Comparison of ENCODE assay signal across 1 cellular context in the genomic region with DNA sequence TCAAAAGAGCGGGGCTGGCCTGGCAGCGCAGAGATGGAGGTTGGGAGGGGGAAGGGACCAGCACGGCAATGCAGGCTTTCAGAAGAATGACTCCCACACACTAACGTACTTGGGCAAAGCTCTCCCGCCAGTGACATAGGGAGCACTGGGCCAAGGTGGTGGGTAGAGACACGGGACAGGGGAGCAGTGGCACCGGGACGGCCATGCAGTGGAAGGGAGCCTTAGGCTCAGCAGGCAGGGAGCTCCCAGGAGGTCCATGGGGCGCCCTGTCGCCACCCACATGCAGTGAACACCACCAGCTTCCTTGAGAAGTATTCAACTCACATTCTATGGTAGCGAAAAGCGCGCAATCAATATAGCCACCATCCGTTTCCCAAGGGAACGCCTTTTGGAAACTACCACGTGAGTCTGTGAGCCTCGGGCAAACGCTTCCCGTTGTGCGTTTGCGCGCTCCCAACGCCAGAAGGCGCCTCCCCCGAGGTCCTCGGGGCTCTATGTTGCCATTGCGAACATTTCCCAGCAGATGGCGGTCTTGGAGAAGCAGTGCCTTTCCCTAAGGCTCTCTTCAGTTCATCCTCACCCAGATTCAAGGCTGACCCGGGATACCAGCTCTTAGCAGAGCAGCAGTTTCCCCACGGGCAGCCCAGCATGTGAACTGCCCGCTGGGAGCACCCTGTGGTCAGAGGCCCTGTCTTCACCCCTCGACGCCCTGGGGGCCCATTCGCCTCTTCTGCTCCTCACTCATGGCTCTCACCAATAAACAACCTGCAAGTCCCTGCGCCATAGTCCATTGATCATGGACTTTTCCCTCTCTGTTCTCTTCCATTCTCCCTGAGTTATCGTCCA.
TF ChIP-seq lines count a peak whose summit lies in the region.

No MANE protein-coding gene starts in this region.

TF ChIP-seq in HepG2, 621 proteins besides CTCF, POLR2A, EP300 and RAD21 (continued from another document and continues in another):
- TF ChIP-seq, protein P1, sequence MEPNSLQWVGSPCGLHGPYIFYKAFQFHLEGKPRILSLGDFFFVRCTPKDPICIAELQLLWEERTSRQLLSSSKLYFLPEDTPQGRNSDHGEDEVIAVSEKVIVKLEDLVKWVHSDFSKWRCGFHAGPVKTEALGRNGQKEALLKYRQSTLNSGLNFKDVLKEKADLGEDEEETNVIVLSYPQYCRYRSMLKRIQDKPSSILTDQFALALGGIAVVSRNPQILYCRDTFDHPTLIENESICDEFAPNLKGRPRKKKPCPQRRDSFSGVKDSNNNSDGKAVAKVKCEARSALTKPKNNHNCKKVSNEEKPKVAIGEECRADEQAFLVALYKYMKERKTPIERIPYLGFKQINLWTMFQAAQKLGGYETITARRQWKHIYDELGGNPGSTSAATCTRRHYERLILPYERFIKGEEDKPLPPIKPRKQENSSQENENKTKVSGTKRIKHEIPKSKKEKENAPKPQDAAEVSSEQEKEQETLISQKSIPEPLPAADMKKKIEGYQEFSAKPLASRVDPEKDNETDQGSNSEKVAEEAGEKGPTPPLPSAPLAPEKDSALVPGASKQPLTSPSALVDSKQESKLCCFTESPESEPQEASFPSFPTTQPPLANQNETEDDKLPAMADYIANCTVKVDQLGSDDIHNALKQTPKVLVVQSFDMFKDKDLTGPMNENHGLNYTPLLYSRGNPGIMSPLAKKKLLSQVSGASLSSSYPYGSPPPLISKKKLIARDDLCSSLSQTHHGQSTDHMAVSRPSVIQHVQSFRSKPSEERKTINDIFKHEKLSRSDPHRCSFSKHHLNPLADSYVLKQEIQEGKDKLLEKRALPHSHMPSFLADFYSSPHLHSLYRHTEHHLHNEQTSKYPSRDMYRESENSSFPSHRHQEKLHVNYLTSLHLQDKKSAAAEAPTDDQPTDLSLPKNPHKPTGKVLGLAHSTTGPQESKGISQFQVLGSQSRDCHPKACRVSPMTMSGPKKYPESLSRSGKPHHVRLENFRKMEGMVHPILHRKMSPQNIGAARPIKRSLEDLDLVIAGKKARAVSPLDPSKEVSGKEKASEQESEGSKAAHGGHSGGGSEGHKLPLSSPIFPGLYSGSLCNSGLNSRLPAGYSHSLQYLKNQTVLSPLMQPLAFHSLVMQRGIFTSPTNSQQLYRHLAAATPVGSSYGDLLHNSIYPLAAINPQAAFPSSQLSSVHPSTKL (CRISPR knock-in tag; IDR thresholded peaks at IDR 0.05), result 0 out of 2 replicates have a peak, but pooled peaks have one; percentile 28
- TF ChIP-seq ZNF616 (CRISPR knock-in tag; IDR thresholded peaks at IDR 0.05; ENCODE audit: low read depth) (0 out of 2 replicates have a peak, but pooled peaks have one; percentile 15), GZF1 (CRISPR knock-in tag; IDR thresholded peaks at IDR 0.05) (no peak), NCOA2 (CRISPR knock-in tag; IDR thresholded peaks at IDR 0.05) (peak; percentile 31; the same call in 1 of the 2 replicates), ETV5 (CRISPR knock-in tag; IDR thresholded peaks at IDR 0.05; ENCODE audit: borderline replicate concordance) (0 out of 2 replicates have a peak, but pooled peaks have one; percentile 17), KLF6 (CRISPR knock-in tag; IDR thresholded peaks at IDR 0.05) (0 out of 2 replicates have a peak, but pooled peaks have one; percentile 39), ZKSCAN8 (CRISPR knock-in tag; IDR thresholded peaks at IDR 0.05; ENCODE audit: borderline replicate concordance) (0 out of 2 replicates have a peak, but pooled peaks have one; percentile 26), THYN1 (CRISPR knock-in tag; IDR thresholded peaks at IDR 0.05; ENCODE audit: borderline replicate concordance, low read depth) (no peak), SP4 (CRISPR knock-in tag; IDR thresholded peaks at IDR 0.05) (peak; percentile 32; the same call in 1 of the 2 replicates), FOXA3 (CRISPR knock-in tag; IDR thresholded peaks at IDR 0.05) (peak; percentile 53), SOX13 (IDR thresholded peaks at IDR 0.05) (no peak), SOX13 (CRISPR knock-in tag; conservative IDR thresholded peaks at IDR 0.05 in 1 of 2, IDR thresholded peaks at IDR 0.05 in 1 of 2) (0 out of 4 replicates have a peak, but pooled peaks of 1 of the 2 experiments have one; percentile 12), HCFC1 (IDR thresholded peaks at IDR 0.05; ENCODE audit: low read depth, low read length) (no peak), PPARG (CRISPR knock-in tag; conservative IDR thresholded peaks at IDR 0.05) (0 out of 2 replicates have a peak, but pooled peaks have one; percentile 21), MIER3 (CRISPR knock-in tag; IDR thresholded peaks at IDR 0.05; ENCODE audit: borderline replicate concordance) (peak; percentile 33; the same call in 1 of the 2 replicates), NONO (IDR thresholded peaks at IDR 0.05) (no peak), NONO (CRISPR knock-in tag; conservative IDR thresholded peaks at IDR 0.05) (peak; percentile 27; the same call in 1 of the 2 replicates), GATAD2A (CRISPR knock-in tag; IDR thresholded peaks at IDR 0.05) (peak; percentile 58), ZSCAN9 (CRISPR knock-in tag; IDR thresholded peaks at IDR 0.05; ENCODE audit: borderline replicate concordance) (0 out of 2 replicates have a peak, but pooled peaks have one; percentile 54), ZNF230 (CRISPR knock-in tag; IDR thresholded peaks at IDR 0.05) (peak; percentile 37; the same call in 1 of the 2 replicates), MTA1 (CRISPR knock-in tag; IDR thresholded peaks at IDR 0.05; ENCODE audit: borderline replicate concordance) (0 out of 2 replicates have a peak, but pooled peaks have one; percentile 22), RXRA (CRISPR knock-in tag; IDR thresholded peaks at IDR 0.05) (peak; percentile 52; the same call in 1 of the 2 replicates), ZNF337 (CRISPR knock-in tag; IDR thresholded peaks at IDR 0.05; ENCODE audit: borderline replicate concordance, low read depth) (no peak), ZFX (CRISPR knock-in tag; IDR thresholded peaks at IDR 0.05; ENCODE audit: low read depth) (no peak), KDM2A (CRISPR knock-in tag; IDR thresholded peaks at IDR 0.05; ENCODE audit: borderline replicate concordance, low read depth) (peak; percentile 71), ZBTB38 (CRISPR knock-in tag; IDR thresholded peaks at IDR 0.05) (peak; percentile 46; the same call in 1 of the 2 replicates), MAZ (IDR thresholded peaks at IDR 0.05; ENCODE audit: borderline replicate concordance, low read depth, low read length) (no peak), MAZ (CRISPR knock-in tag; IDR thresholded peaks at IDR 0.05; ENCODE audit: low read depth) (peak; percentile 26; the same call in 1 of the 2 replicates), CBX5 (CRISPR knock-in tag; IDR thresholded peaks at IDR 0.05; ENCODE audit: borderline replicate concordance) (peak; percentile 78; the same call in 1 of the 2 replicates), AGO2 (optimal IDR thresholded peaks at IDR 0.05; ENCODE audit: low read depth, low read length) (no peak), GABPA (IDR thresholded peaks at IDR 0.05; ENCODE audit: low read depth, low read length) (no peak), GABPA (CRISPR knock-in tag; IDR thresholded peaks at IDR 0.05; ENCODE audit: low read depth) (no peak), SP1 (IDR thresholded peaks at IDR 0.05) (no peak), SP1 (CRISPR knock-in tag; IDR thresholded peaks at IDR 0.05) (peak; percentile 30; the same call in 1 of the 2 replicates), ZMAT3 (CRISPR knock-in tag; conservative IDR thresholded peaks at IDR 0.05) (no peak), KDM4B (CRISPR knock-in tag; IDR thresholded peaks at IDR 0.05) (no peak), JUND (CRISPR knock-in tag; IDR thresholded peaks at IDR 0.05) (no peak), ZNF12 (CRISPR knock-in tag; IDR thresholded peaks at IDR 0.05) (peak; percentile 25; the same call in 1 of the 2 replicates)
- TF ChIP-seq, protein P2, sequence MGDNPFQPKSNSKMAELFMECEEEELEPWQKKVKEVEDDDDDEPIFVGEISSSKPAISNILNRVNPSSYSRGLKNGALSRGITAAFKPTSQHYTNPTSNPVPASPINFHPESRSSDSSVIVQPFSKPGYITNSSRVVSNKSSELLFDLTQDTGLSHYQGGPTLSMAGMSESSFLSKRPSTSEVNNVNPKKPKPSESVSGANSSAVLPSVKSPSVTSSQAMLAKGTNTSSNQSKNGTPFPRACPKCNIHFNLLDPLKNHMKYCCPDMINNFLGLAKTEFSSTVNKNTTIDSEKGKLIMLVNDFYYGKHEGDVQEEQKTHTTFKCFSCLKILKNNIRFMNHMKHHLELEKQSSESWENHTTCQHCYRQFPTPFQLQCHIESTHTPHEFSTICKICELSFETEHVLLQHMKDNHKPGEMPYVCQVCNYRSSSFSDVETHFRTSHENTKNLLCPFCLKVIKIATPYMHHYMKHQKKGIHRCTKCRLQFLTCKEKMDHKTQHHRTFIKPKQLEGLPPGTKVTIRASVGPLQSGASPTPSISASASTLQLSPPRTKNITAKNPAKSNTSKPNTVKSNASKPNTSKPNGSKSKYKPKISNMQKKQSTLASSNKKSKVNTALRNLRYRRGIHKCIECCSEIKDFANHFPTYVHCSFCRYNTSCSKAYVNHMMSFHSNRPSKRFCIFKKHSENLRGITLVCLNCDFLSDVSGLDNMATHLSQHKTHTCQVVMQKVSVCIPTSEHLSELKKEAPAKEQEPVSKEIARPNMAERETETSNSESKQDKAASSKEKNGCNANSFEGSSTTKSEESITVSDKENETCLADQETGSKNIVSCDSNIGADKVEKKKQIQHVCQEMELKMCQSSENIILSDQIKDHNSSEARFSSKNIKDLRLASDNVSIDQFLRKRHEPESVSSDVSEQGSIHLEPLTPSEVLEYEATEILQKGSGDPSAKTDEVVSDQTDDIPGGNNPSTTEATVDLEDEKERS (CRISPR knock-in tag; IDR thresholded peaks at IDR 0.05), result 0 out of 2 replicates have a peak, but pooled peaks have one; percentile 40
- TF ChIP-seq, protein P3, sequence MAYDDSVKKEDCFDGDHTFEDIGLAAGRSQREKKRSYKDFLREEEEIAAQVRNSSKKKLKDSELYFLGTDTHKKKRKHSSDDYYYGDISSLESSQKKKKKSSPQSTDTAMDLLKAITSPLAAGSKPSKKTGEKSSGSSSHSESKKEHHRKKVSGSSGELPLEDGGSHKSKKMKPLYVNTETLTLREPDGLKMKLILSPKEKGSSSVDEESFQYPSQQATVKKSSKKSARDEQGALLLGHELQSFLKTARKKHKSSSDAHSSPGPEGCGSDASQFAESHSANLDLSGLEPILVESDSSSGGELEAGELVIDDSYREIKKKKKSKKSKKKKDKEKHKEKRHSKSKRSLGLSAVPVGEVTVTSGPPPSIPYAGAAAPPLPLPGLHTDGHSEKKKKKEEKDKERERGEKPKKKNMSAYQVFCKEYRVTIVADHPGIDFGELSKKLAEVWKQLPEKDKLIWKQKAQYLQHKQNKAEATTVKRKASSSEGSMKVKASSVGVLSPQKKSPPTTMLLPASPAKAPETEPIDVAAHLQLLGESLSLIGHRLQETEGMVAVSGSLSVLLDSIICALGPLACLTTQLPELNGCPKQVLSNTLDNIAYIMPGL (CRISPR knock-in tag; IDR thresholded peaks at IDR 0.05; ENCODE audit: borderline replicate concordance in 1 of 2, low read depth in 1 of 2), result peak; percentile 75 to 92
- TF ChIP-seq, protein P4, sequence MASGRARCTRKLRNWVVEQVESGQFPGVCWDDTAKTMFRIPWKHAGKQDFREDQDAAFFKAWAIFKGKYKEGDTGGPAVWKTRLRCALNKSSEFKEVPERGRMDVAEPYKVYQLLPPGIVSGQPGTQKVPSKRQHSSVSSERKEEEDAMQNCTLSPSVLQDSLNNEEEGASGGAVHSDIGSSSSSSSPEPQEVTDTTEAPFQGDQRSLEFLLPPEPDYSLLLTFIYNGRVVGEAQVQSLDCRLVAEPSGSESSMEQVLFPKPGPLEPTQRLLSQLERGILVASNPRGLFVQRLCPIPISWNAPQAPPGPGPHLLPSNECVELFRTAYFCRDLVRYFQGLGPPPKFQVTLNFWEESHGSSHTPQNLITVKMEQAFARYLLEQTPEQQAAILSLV (CRISPR knock-in tag; IDR thresholded peaks at IDR 0.05; ENCODE audit: borderline replicate concordance), result peak; percentile 78; the same call in 1 of the 2 replicates
- TF ChIP-seq, protein P5, sequence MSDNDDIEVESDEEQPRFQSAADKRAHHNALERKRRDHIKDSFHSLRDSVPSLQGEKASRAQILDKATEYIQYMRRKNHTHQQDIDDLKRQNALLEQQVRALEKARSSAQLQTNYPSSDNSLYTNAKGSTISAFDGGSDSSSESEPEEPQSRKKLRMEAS (IDR thresholded peaks at IDR 0.05), result peak; percentile 79
- TF ChIP-seq, protein P6, sequence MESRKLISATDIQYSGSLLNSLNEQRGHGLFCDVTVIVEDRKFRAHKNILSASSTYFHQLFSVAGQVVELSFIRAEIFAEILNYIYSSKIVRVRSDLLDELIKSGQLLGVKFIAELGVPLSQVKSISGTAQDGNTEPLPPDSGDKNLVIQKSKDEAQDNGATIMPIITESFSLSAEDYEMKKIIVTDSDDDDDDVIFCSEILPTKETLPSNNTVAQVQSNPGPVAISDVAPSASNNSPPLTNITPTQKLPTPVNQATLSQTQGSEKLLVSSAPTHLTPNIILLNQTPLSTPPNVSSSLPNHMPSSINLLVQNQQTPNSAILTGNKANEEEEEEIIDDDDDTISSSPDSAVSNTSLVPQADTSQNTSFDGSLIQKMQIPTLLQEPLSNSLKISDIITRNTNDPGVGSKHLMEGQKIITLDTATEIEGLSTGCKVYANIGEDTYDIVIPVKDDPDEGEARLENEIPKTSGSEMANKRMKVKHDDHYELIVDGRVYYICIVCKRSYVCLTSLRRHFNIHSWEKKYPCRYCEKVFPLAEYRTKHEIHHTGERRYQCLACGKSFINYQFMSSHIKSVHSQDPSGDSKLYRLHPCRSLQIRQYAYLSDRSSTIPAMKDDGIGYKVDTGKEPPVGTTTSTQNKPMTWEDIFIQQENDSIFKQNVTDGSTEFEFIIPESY (CRISPR knock-in tag; IDR thresholded peaks at IDR 0.05), result peak; percentile 21; the same call in 1 of the 2 replicates
- TF ChIP-seq, protein P7, sequence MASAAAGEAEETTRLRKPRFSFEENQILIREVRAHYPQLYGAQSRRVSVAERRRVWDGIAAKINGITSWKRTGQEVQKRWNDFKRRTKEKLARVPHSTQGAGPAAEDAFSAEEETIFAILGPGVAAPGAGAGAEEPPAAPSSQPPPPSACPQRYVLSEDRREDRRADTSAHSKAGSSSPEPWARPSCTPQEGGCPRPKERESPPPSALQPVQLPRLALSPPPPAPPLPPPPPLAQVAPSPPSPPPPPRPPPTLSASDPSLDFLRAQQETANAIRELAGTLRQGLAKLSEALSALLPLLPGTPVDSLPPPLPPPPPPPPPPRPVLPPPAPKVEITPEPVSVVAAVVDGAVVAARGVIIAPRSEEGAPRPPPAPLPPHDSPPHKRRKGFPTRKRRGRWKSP (CRISPR knock-in tag; IDR thresholded peaks at IDR 0.05), result peak; percentile 97
- TF ChIP-seq, protein P8, sequence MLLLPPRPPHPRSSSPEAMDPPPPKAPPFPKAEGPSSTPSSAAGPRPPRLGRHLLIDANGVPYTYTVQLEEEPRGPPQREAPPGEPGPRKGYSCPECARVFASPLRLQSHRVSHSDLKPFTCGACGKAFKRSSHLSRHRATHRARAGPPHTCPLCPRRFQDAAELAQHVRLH (CRISPR knock-in tag; IDR thresholded peaks at IDR 0.05; ENCODE audit: borderline replicate concordance, low read depth), result peak; percentile 83; the same call in 1 of the 2 replicates
- TF ChIP-seq, protein P9, sequence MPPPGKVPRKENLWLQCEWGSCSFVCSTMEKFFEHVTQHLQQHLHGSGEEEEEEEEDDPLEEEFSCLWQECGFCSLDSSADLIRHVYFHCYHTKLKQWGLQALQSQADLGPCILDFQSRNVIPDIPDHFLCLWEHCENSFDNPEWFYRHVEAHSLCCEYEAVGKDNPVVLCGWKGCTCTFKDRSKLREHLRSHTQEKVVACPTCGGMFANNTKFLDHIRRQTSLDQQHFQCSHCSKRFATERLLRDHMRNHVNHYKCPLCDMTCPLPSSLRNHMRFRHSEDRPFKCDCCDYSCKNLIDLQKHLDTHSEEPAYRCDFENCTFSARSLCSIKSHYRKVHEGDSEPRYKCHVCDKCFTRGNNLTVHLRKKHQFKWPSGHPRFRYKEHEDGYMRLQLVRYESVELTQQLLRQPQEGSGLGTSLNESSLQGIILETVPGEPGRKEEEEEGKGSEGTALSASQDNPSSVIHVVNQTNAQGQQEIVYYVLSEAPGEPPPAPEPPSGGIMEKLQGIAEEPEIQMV (CRISPR knock-in tag; IDR thresholded peaks at IDR 0.05; ENCODE audit: low read depth), result 0 out of 2 replicates have a peak, but pooled peaks have one; percentile 26
